In genomic region chr22:20533095-20533878, GRCh38 we compare ENCODE assay signal across 12 cellular contexts. TPM values are rescaled to one million over a fixed set of nuclear protein-coding genes. Genes with fewer than 3 reads are reported as not detected.
DNase-seq lines count a peak whose midpoint lies in the region; ATAC-seq, FAIRE-seq and TF ChIP-seq lines count a peak whose summit lies in the region.
"Had no signal": no experiment of that assay in that cellular context is flagged by ENCODE, and none has a peak within 500 bp of the region (broad histone marks: within the 10 kb centered on the region; RNA-seq: fewer than 3 reads in every experiment).

No MANE protein-coding gene starts in this region.

- H3K4ac ChIP-seq in H1 (replicated peaks; ENCODE audit: insufficient read length, low read depth, low read length) (no peak overlapping the region), trophoblast cell (ENCODE audit: low read depth, low read length) (peak overlapping the region; percentile 83)

- no peak overlapping the region for H3K4me2 ChIP-seq in H1 (ENCODE audit: insufficient read depth in 1 of 2, low read depth in 2 of 2, low read length in 2 of 2)
- H3K4me2 ChIP-seq in trophoblast cell (ENCODE audit: low read length), result no peak overlapping the region

- no peak overlapping the region for H3K4me3 ChIP-seq in AG04450 (ENCODE audit: low read depth, low read length)
- no peak overlapping the region for H3K4me3 ChIP-seq in H1 (ENCODE audit: extremely low read depth in 1 of 4, insufficient read depth in 2 of 4, low read depth in 3 of 4, low read length in 4 of 4)
- H3K4me3 ChIP-seq in trophoblast cell (ENCODE audit: low read depth, low read length), result no peak overlapping the region

- H2BK120ac ChIP-seq in H1 (replicated peaks; ENCODE audit: low read depth, low read length), result no peak overlapping the region
- no peak overlapping the region for H2BK120ac ChIP-seq in trophoblast cell (ENCODE audit: insufficient read depth, low read length, poor library complexity)

- H3K27ac ChIP-seq in AG04450 (ENCODE audit: low read depth, low read length) (peak overlapping the region; percentile 11), KOPT-K1 (ENCODE audit: low read depth, low read length, poor library complexity, severe bottlenecking) (peak overlapping the region; percentile 28), H1 (ENCODE audit: low read depth, low read length) (no peak overlapping the region), trophoblast cell (ENCODE audit: low read depth, low read length) (peak overlapping the region; percentile 95)
- H3K27ac ChIP-seq: parathyroid adenoma had no signal

- H3K36me3 ChIP-seq in KOPT-K1 (ENCODE audit: insufficient read depth, low read length), result peaks cover 66% of the 10 kb centered on the region
- peaks cover 0 to 5% (median 3%) of the 10 kb centered on the region in 4 experiments; a peak in 4 of 8 replicates for H3K36me3 ChIP-seq in H1 (ENCODE audit: control insufficient read depth in 2 of 4, insufficient read depth in 4 of 4, low read length in 3 of 4)
- H3K36me3 ChIP-seq in trophoblast cell (ENCODE audit: control insufficient read depth in 1 of 2, insufficient read depth in 2 of 2, low read length in 2 of 2), result peaks cover 30% of the 10 kb centered on the region in 2 experiments

- H3K56ac ChIP-seq in H1 (replicated peaks; ENCODE audit: insufficient read length, low read depth, low read length), result no peak overlapping the region

- H3K79me1 ChIP-seq in H1 (ENCODE audit: low read depth, low read length) (peaks cover 44% of the 10 kb centered on the region), trophoblast cell (ENCODE audit: low read length) (peaks cover 22% of the 10 kb centered on the region)

- no peak for TF ChIP-seq EP300 in H1 (IDR thresholded peaks at IDR 0.05; ENCODE audit: borderline replicate concordance in 1 of 2, low read depth in 2 of 2, low read length in 2 of 2)

- H3K23ac ChIP-seq in H1 (ENCODE audit: insufficient read length) (no peak overlapping the region), trophoblast cell (ENCODE audit: low read length) (no peak overlapping the region)

- H3K9ac ChIP-seq in H1 (replicated peaks in 1 of 4; ENCODE audit: extremely low read depth in 1 of 4, low read depth in 3 of 4, low read length in 3 of 4) (no peak overlapping the region), trophoblast cell (ENCODE audit: low read length) (no peak overlapping the region)
- H3K9ac ChIP-seq: parathyroid adenoma had no signal

- H3K18ac ChIP-seq in H1 (ENCODE audit: extremely low read depth, low read length) (no peak overlapping the region; the same call in 1 of the 2 replicates), trophoblast cell (ENCODE audit: low read length) (peak overlapping the region; percentile 54)

- peaks cover 4 to 20% of the 10 kb centered on the region in 2 experiments for H4K20me1 ChIP-seq in H1 (replicated peaks in 1 of 2; ENCODE audit: control insufficient read depth in 1 of 2, insufficient read depth in 2 of 2, low read length in 2 of 2)

- H3K4me1 ChIP-seq in H1 (replicated peaks in 1 of 4; ENCODE audit: control insufficient read depth in 3 of 4, insufficient read depth in 4 of 4, low read length in 3 of 4) (peaks cover 0 to 20% (median 14%) of the 10 kb centered on the region in 4 experiments; a peak in 5 of 7 replicates), trophoblast cell (ENCODE audit: control insufficient read depth in 1 of 2, insufficient read depth in 2 of 2, low read length in 2 of 2) (peaks cover 57 to 58% of the 10 kb centered on the region in 2 experiments)

- peak overlapping the region; percentile 66 for H2BK5ac ChIP-seq in H1 (ENCODE audit: low read depth, low read length)
- no peak overlapping the region for H2BK5ac ChIP-seq in trophoblast cell (ENCODE audit: low read depth, low read length, poor library complexity)

- H3K23me2 ChIP-seq in H1 (ENCODE audit: low read depth, low read length), result peaks cover 3% of the 10 kb centered on the region; the same call in 1 of the 2 replicates

- H2BK15ac ChIP-seq in H1 (ENCODE audit: low read length), result no peak overlapping the region

- H4K12ac ChIP-seq in trophoblast cell (ENCODE audit: low read depth, low read length), result no peak overlapping the region

- no peak for ATAC-seq in GM21526 (IDR thresholded peaks at IDR 0.05; ENCODE audit: low FRiP score, unreplicated experiment)
- ATAC-seq in HG03095 (IDR thresholded peaks at IDR 0.05; ENCODE audit: unreplicated experiment), result no peak

- CTCF ChIA-PET in AG04450 (lab: Charles Lee) (no interaction called here), H1 (lab: Charles Lee; ENCODE audit: partially characterized antibody) (interaction anchor here (0.7 to 2.5 kb wide), 11 partner anchors 9 to 251 kb away, joined by 3 to 8 read pairs (median 4); no protein-coding TSS in a partner anchor)

- H2AK5ac ChIP-seq in H1 (ENCODE audit: low read depth, low read length) (peak overlapping the region; percentile 75; the same call in 1 of the 2 replicates), trophoblast cell (ENCODE audit: low read length) (no peak overlapping the region)

- H2BK12ac ChIP-seq in H1 (ENCODE audit: low read depth, low read length), result no peak overlapping the region
- H2BK12ac ChIP-seq in trophoblast cell (ENCODE audit: low read length), result peak overlapping the region; percentile 8

- no peak overlapping the region for H2BK20ac ChIP-seq in H1 (ENCODE audit: low read length)

- TF ChIP-seq POLR2A in H1 (IDR thresholded peaks at IDR 0.05; ENCODE audit: control extremely low read depth in 1 of 2, low read depth in 2 of 2, low read length in 2 of 2), result no peak

- H3K27me3 ChIP-seq in AG04450 (ENCODE audit: control insufficient read depth, insufficient read depth, low read length), result no peaks in the 10 kb centered on the region
- no peaks in the 10 kb centered on the region for H3K27me3 ChIP-seq in H1 (replicated peaks in 1 of 4; ENCODE audit: control insufficient read depth in 3 of 4, extremely low read depth in 1 of 4, insufficient read depth in 3 of 4, low read length in 3 of 4)
- H3K27me3 ChIP-seq in trophoblast cell (ENCODE audit: insufficient read depth, low read length), result no peaks in the 10 kb centered on the region

- H4K91ac ChIP-seq in H1 (replicated peaks; ENCODE audit: insufficient read length, low read length) (no peak overlapping the region), trophoblast cell (ENCODE audit: low read depth, low read length) (peak overlapping the region; percentile 45)

- no peak for DNase-seq in AG04450 (ENCODE audit: low read depth, low spot score)
- DNase-seq in H1 (ENCODE audit: low read depth in 1 of 2, low spot score in 2 of 2), result no peak
- DNase-seq in trophoblast cell, result no peak
- no peak for DNase-seq in globus pallidus (ENCODE audit: low spot score)
- DNase-seq in GF-D8 (lab: John Stamatoyannopoulos, UW), result no peak
- DNase-seq: activated naive CD4-positive, alpha-beta T cell; NCI-H2081 treated with DMSO at 0.1 percent for 48 hours; stimulated activated CD8-positive, alpha-beta memory T cell treated with anti-CD3 and anti-CD28 coated beads, Interleukin-4, amount 100 ng/mL, for 48 hours had no signal

- H3K9me3 ChIP-seq in AG04450 (ENCODE audit: control insufficient read depth, insufficient read depth, low read length) (peaks cover 3% of the 10 kb centered on the region; the same call in 1 of the 2 replicates), KOPT-K1 (ENCODE audit: insufficient read depth, low read length, poor library complexity, severe bottlenecking) (no peaks in the 10 kb centered on the region), H1 (ENCODE audit: insufficient read depth in 2 of 2, low read depth in 1 of 2, low read length in 1 of 2) (peaks cover 0 to 3% of the 10 kb centered on the region in 2 experiments; a peak in 1 of 4 replicates), trophoblast cell (ENCODE audit: insufficient read depth, low read depth, low read length) (no peaks in the 10 kb centered on the region)

- TF ChIP-seq RAD21 in H1 (IDR thresholded peaks at IDR 0.05 in 1 of 2, conservative IDR thresholded peaks at IDR 0.05 in 1 of 2; ENCODE audit: low read depth in 2 of 2, low read length in 2 of 2), result no peak

- H3K14ac ChIP-seq in H1 (ENCODE audit: insufficient read length), result no peak overlapping the region
- H3K14ac ChIP-seq in trophoblast cell (ENCODE audit: low read length), result peak overlapping the region; percentile 20

- H3K79me2 ChIP-seq in H1 (ENCODE audit: control insufficient read depth in 1 of 2, insufficient read depth in 2 of 2, low read length in 2 of 2) (peaks cover 3 to 45% of the 10 kb centered on the region in 2 experiments; a peak in 3 of 4 replicates), trophoblast cell (ENCODE audit: control insufficient read depth, insufficient read depth, low read length, poor library complexity) (peaks cover 29% of the 10 kb centered on the region)

- TF ChIP-seq CTCF in AG04450 (IDR thresholded peaks at IDR 0.05; ENCODE audit: low read depth, low read length) (no peak), H1 (IDR thresholded peaks at IDR 0.05; ENCODE audit: control extremely low read depth in 1 of 3, insufficient read depth in 1 of 3, low read depth in 1 of 3, low read length in 3 of 3) (no peak)

- POLR2A ChIA-PET in AG04450 (lab: Yijun Ruan, JAX), result interaction anchor here (0.6 to 2.3 kb wide), 3 partner anchors 21 to 25 kb away, joined by 7 to 16 read pairs (median 7); partner anchors contain the start of gene MED15
- POLR2A ChIA-PET in H1 (lab: Charles Lee; ENCODE audit: partially characterized antibody), result interaction anchor here (0.9 kb wide), 1 partner anchor 24 kb away, joined by 4 read pairs; no protein-coding TSS in a partner anchor

- H4K5ac ChIP-seq in H1 (ENCODE audit: insufficient read length, low read depth, low read length), result no peak overlapping the region

- H4K8ac ChIP-seq in H1 (ENCODE audit: extremely low read depth, insufficient read depth, low read length) (no peak overlapping the region), trophoblast cell (ENCODE audit: low read depth, low read length) (no peak overlapping the region)

- no peak overlapping the region for H2AFZ ChIP-seq in H1 (ENCODE audit: low read length)
- no peak overlapping the region for H2AFZ ChIP-seq in trophoblast cell (ENCODE audit: insufficient read depth, low read length, poor library complexity)
- H2AFZ ChIP-seq: parathyroid adenoma had no signal

- WGBS in H1 (ENCODE audit: extremely low coverage in 1 of 2, insufficient coverage in 1 of 2, insufficient read length in 1 of 2, insufficient replicate concordance in 2 of 2, low coverage in 1 of 2, low lambda C conversion rate in 2 of 2, missing lambda C conversion rate in 1 of 2), 2 experiments, result 91% methylated on average over 10 of the region's 11 CpGs; no CpG with 5 or more reads in 1 of the 2 experiments
- no CpG with 5 or more reads among the region's 11 CpGs for WGBS in trophoblast cell (ENCODE audit: extremely low coverage, insufficient coverage, insufficient read length)

- no peak for FAIRE-seq in H1 (lab: Jason Lieb, UNC)

RNA-seq across cellular contexts. Expression of gene MED15, which starts 25.9 kb away (rescaled TPM):
- polyA plus RNA-seq in AG04450 (2011; rRNA removed) (17.3 and 25.4 TPM in 2 replicates), H1 (2011; rRNA removed) (28.3 and 37.8 TPM in 2 replicates)
- 43.3 and 49.2 TPM in 2 replicates for polyA minus RNA-seq in AG04450 (2011; rRNA and poly(A)+ RNA removed)
- 57.1 and 57.3 TPM in 2 replicates for total RNA-seq in H1 (2021; fragmentation: NEBNext Ultra II Directional; extraction: Animal tissue kit (Norgen Biotek cat#: 25700))
- 17.0 TPM for polyA plus RNA-seq in H1 (2011; cell fraction: cytosol; rRNA removed)
- polyA plus RNA-seq in H1 (2011; cell fraction: nucleus; rRNA removed), result 63.5 TPM
- polyA plus RNA-seq in H1 (2012, experiment 1 of 2), result 23.1 to 42.4 TPM (median 36.8 TPM) in 4 replicates
- polyA plus RNA-seq in H1 (2012, experiment 2 of 2), result 24.6 TPM
- 28.5 TPM for polyA plus RNA-seq in H1 (2013, experiment 1 of 2)
- 26.8 TPM for polyA plus RNA-seq in H1 (2013, experiment 2 of 2)
- 26.6 and 35.5 TPM in 2 replicates for polyA minus RNA-seq in H1 (2011; rRNA and poly(A)+ RNA removed)
- polyA minus RNA-seq in H1 (2011; cell fraction: cytosol; rRNA and poly(A)+ RNA removed), result 44.8 TPM
- 88.9 TPM for polyA minus RNA-seq in H1 (2011; cell fraction: nucleus; rRNA and poly(A)+ RNA removed)
- polyA plus RNA-seq in trophoblast cell (2013), result 85.5 and 85.6 TPM in 2 replicates

RNA-seq across cellular contexts. Expression of gene KLHL22, which starts 37.7 kb away (rescaled TPM):
- 30.2 and 33.2 TPM in 2 replicates for polyA plus RNA-seq in AG04450 (2011; rRNA removed)
- 35.1 and 39.0 TPM in 2 replicates for polyA minus RNA-seq in AG04450 (2011; rRNA and poly(A)+ RNA removed)
- total RNA-seq in H1 (2021; fragmentation: NEBNext Ultra II Directional; extraction: Animal tissue kit (Norgen Biotek cat#: 25700)), result 9.3 and 9.4 TPM in 2 replicates
- polyA plus RNA-seq in H1 (2011; rRNA removed), result 14.2 and 16.2 TPM in 2 replicates
- 12.0 TPM for polyA plus RNA-seq in H1 (2011; cell fraction: cytosol; rRNA removed)
- polyA plus RNA-seq in H1 (2011; cell fraction: nucleus; rRNA removed), result 22.0 TPM
- polyA plus RNA-seq in H1 (2012, experiment 1 of 2), result 6.5 to 12.8 TPM (median 11.6 TPM) in 4 replicates
- 10.4 TPM for polyA plus RNA-seq in H1 (2012, experiment 2 of 2)
- polyA plus RNA-seq in H1 (2013, experiment 1 of 2), result 4.6 TPM
- 3.1 TPM for polyA plus RNA-seq in H1 (2013, experiment 2 of 2)
- 16.0 and 24.6 TPM in 2 replicates for polyA minus RNA-seq in H1 (2011; rRNA and poly(A)+ RNA removed)
- polyA minus RNA-seq in H1 (2011; cell fraction: cytosol; rRNA and poly(A)+ RNA removed), result 9.2 TPM
- 13.6 TPM for polyA minus RNA-seq in H1 (2011; cell fraction: nucleus; rRNA and poly(A)+ RNA removed)
- polyA plus RNA-seq in trophoblast cell (2013), result 9.3 and 10.9 TPM in 2 replicates
